ENCODE assay signal across 9 cellular contexts in the genomic region with DNA sequence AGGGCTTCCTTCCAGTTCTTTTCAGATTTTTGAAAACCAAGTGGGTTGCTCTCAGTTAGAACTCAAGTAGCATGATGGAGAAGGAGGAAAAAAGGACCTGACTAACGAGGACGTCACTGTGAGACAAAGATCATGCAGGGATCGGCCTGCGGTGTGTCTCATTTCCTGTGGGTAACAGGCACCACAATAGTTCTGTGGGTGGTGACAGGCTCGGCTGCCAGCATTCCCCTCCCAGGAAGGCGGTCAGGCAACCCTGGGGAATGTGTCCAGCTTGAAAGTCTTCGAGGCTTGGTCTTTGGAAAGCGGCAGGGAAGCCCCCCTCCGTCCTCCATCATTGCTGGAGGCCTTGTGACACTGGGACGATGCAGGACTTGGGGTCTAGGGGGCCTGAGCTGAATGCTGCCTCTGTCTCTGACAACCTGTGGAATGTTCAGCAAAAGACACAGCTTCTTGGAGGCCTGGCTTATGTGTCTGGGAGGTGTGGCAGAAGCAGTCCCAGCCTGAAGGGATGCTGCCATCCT.
DNase-seq lines count a peak whose midpoint lies in the region; ATAC-seq and TF ChIP-seq lines count a peak whose summit lies in the region.
"Had no signal": no experiment of that assay in that cellular context is flagged by ENCODE, and none has a peak within 500 bp of the region (broad histone marks: within the 10 kb centered on the region; RNA-seq: fewer than 3 reads in every experiment).

No MANE protein-coding gene starts in this region.

- H3K4me1 ChIP-seq in vagina = peaks cover 15% of the 10 kb centered on the region
- H3K4me1 ChIP-seq: breast epithelium had no signal

- no peaks in the 10 kb centered on the region for H3K27me3 ChIP-seq in vagina
- H3K27me3 ChIP-seq: breast epithelium had no signal

- no peak overlapping the region for H3K27ac ChIP-seq in vagina

- TF ChIP-seq CTCF in vagina (IDR thresholded peaks at IDR 0.05) = no peak

- intact Hi-C loops in vagina (cut with DNase I) = no loop called here

- no peaks in the 10 kb centered on the region for H3K9me3 ChIP-seq in vagina

- no peaks in the 10 kb centered on the region for H3K36me3 ChIP-seq in vagina
- H3K36me3 ChIP-seq: breast epithelium had no signal

- DNase-seq in RPMI8226 (peak; percentile 28), islet precursor cell (peak; percentile 77), vagina (ENCODE audit: extremely low spot score in 2 of 2) (no peak), DMS 273 (lab: John Stamatoyannopoulos, UW; ENCODE audit: unreplicated experiment) (no peak)
- peak; percentile 67 for DNase-seq in activated effector memory CD4-positive, alpha-beta T cell treated with Interleukin-2 at 50 U/mL for 16 hours
- peak; percentile 57 for DNase-seq in stimulated activated CD8-positive, alpha-beta memory T cell treated with anti-CD3 and anti-CD28 coated beads, Interleukin-12 subunit alpha, Interleukin-12 subunit beta, amount 100 ng/mL, for 4 hours (ENCODE audit: low read depth)

- no peak overlapping the region for H3K4me3 ChIP-seq in vagina

- ATAC-seq in GM18520 (IDR thresholded peaks at IDR 0.05; ENCODE audit: unreplicated experiment) = peak; percentile 74
- ATAC-seq in HG03025 (IDR thresholded peaks at IDR 0.05; ENCODE audit: low FRiP score, unreplicated experiment) = peak; percentile 74

- TF ChIP-seq POLR2A in vagina (IDR thresholded peaks at IDR 0.05) = no peak

Comparison
In these comparisons a context has a peak if more than half of its experiments do, and no peak if none do; other contexts are left out.
1. DNase-seq: peak in RPMI8226 (single experiment), activated effector memory CD4-positive, alpha-beta T cell treated with Interleukin-2 at 50 U/mL for 16 hours (single experiment), islet precursor cell (single experiment) and stimulated activated CD8-positive, alpha-beta memory T cell treated with anti-CD3 and anti-CD28 coated beads, Interleukin-12 subunit alpha, Interleukin-12 subunit beta, amount 100 ng/mL, for 4 hours (single experiment); none in vagina (0 of 2) and DMS 273 (single experiment).